35 cellular contexts compared by ENCODE assay signal in genomic region chr1:48430832-48431231, GRCh38. TPM values are rescaled to one million over a fixed set of nuclear protein-coding genes. Genes with fewer than 3 reads are reported as not detected.
A peak's percentile ranks its signal among the peaks of the same experiment; 100 is the strongest.
DNase-seq lines count a peak whose midpoint lies in the region; ATAC-seq, FAIRE-seq and TF ChIP-seq lines count a peak whose summit lies in the region.
"Had no signal": no experiment of that assay in that cellular context is flagged by ENCODE, and none has a peak within 500 bp of the region (broad histone marks: within the 10 kb centered on the region; RNA-seq: fewer than 3 reads in every experiment).

No MANE protein-coding gene starts in this region.

- H3K27me3 ChIP-seq in astrocyte (ENCODE audit: insufficient read depth, low read length) (no peaks in the 10 kb centered on the region), pancreas (no peaks in the 10 kb centered on the region)
- H3K27me3 ChIP-seq: BE2C; BLaER1; BLaER1 treated with 17β-estradiol and CSF1 and Interleukin-3, amounts not matched to agents 10 nM and 100 nM had no signal

- H3K9ac ChIP-seq in astrocyte (ENCODE audit: low read length) = no peak overlapping the region
- H3K9ac ChIP-seq: BLaER1; BLaER1 treated with 17β-estradiol and CSF1 and Interleukin-3, amounts not matched to agents 10 nM and 100 nM had no signal

- CTCF ChIA-PET in HEK293 (lab: Yijun Ruan, JAX) = no interaction called here

- H3K4me3 ChIP-seq in HEK293 (ENCODE audit: low read depth, low read length) (no peak overlapping the region), astrocyte (ENCODE audit: insufficient read depth, low read depth, low read length) (no peak overlapping the region), pancreas (no peak overlapping the region)
- H3K4me3 ChIP-seq: A549; BLaER1; BLaER1 treated with 17β-estradiol and CSF1 and Interleukin-3, amounts not matched to agents 10 nM and 100 nM had no signal

- WGBS in pancreas, 2 donors = 94 to 100% methylated on average over 1 of the region's 1 CpG

- H3K27me3 Mint-ChIP-seq in astrocyte (ENCODE audit: low read depth, unreplicated experiment) = no peaks in the 10 kb centered on the region
- H3K27me3 Mint-ChIP-seq: CD4-positive, alpha-beta memory T cell; CD4-positive, alpha-beta T cell had no signal

- TF ChIP-seq CTCF in HEK293 (tag by site-specific recombination; IDR thresholded peaks at IDR 0.05) (no peak), astrocyte (IDR thresholded peaks at IDR 0.05; ENCODE audit: insufficient read depth, low read depth, low read length) (no peak), pancreas (IDR thresholded peaks at IDR 0.05) (no peak)

- intact Hi-C loops in pancreas (cut with DNase I) = no loop called here

- H3K27ac ChIP-seq in HEK293 (ENCODE audit: extremely low read depth, low read depth, low read length) (no peak overlapping the region), astrocyte (ENCODE audit: low read depth, low read length) (no peak overlapping the region), pancreas (no peak overlapping the region)
- H3K27ac ChIP-seq: 22Rv1; A549; BLaER1; BLaER1 treated with 17β-estradiol and CSF1 and Interleukin-3, amounts not matched to agents 10 nM and 100 nM; C4-2B had no signal

- H2AFZ ChIP-seq in astrocyte (ENCODE audit: low read depth, low read length) = no peak overlapping the region

- H3K4me1 Mint-ChIP-seq in astrocyte (ENCODE audit: low read depth, unreplicated experiment) = no peaks in the 10 kb centered on the region
- H3K4me1 Mint-ChIP-seq: B cell; CD14-positive monocyte; CD4-positive, alpha-beta memory T cell; CD4-positive, CD25-positive, alpha-beta regulatory T cell; CD8-positive, alpha-beta memory T cell had no signal

- peaks cover 0 to 4% of the 10 kb centered on the region in 2 experiments; a peak in 1 of 3 replicates for H3K36me3 ChIP-seq in HEK293 (ENCODE audit: control insufficient read depth in 2 of 2, insufficient read depth in 1 of 2, low read length in 2 of 2)
- no peaks in the 10 kb centered on the region for H3K36me3 ChIP-seq in astrocyte (ENCODE audit: insufficient read depth, low read length)
- no peaks in the 10 kb centered on the region for H3K36me3 ChIP-seq in pancreas
- H3K36me3 ChIP-seq: BE2C had no signal

- H3K4me1 ChIP-seq in HEK293 (ENCODE audit: control insufficient read depth, insufficient read depth, low read length) = peaks cover 4% of the 10 kb centered on the region; the same call in 1 of the 2 replicates
- H3K4me1 ChIP-seq in astrocyte (ENCODE audit: insufficient read depth, low read length) = no peaks in the 10 kb centered on the region
- no peaks in the 10 kb centered on the region for H3K4me1 ChIP-seq in pancreas
- H3K4me1 ChIP-seq: A549; BE2C; BLaER1; BLaER1 treated with 17β-estradiol and CSF1 and Interleukin-3, amounts not matched to agents 10 nM and 100 nM; Caco-2 had no signal

- DNase-seq in astrocyte (ENCODE audit: low read depth) (no peak), pancreas (no peak), kidney glomerular epithelial cell (lab: John Stamatoyannopoulos, UW) (no peak), GF-D8 (lab: John Stamatoyannopoulos, UW) (no peak)
- DNase-seq: 8988T; ACHN; AML-193; BE2C; C1 segment of cervical spinal cord; Caco-2; Calu3; CD4-positive, alpha-beta memory T cell; CD4-positive, alpha-beta T cell; CD4-positive, CD25-positive, alpha-beta regulatory T cell; CD8-positive, alpha-beta memory T cell; CD8-positive, alpha-beta T cell; COR-L47; DMS 273 treated with DMSO at 0.1 percent for 48 hours; DMS153; DMS53; DMS79; DMS79 treated with DMSO at 0.1 percent for 48 hours; DND-41; EL had no signal

- POLR2A ChIA-PET in HEK293 (lab: Yijun Ruan, JAX) = no interaction called here

- H3K9me3 ChIP-seq in HEK293 (ENCODE audit: control insufficient read depth, insufficient read depth, low read depth, low read length) = no peaks in the 10 kb centered on the region
- no peaks in the 10 kb centered on the region for H3K9me3 ChIP-seq in astrocyte (ENCODE audit: insufficient read depth, low read depth, low read length)
- peaks cover 0 to 2% (median 0%) of the 10 kb centered on the region in 4 donors for H3K9me3 ChIP-seq in pancreas
- H3K9me3 ChIP-seq: A549, BE2C, Caco-2 had no signal

- peaks cover 2% of the 10 kb centered on the region for H3K9me3 Mint-ChIP-seq in astrocyte (ENCODE audit: unreplicated experiment)
- H3K9me3 Mint-ChIP-seq: CD4-positive, alpha-beta T cell had no signal

- no peaks in the 10 kb centered on the region for H4K20me1 ChIP-seq in astrocyte (ENCODE audit: insufficient read depth, low read length)
- H4K20me1 ChIP-seq: BLaER1; BLaER1 treated with 17β-estradiol and CSF1 and Interleukin-3, amounts not matched to agents 10 nM and 100 nM had no signal

- FAIRE-seq in astrocyte (lab: Jason Lieb, UNC) = peak; percentile 32
- peak; percentile 5 for FAIRE-seq in pancreas (lab: Jason Lieb, UNC)
- FAIRE-seq: A204.1, A549, D721Med had no signal

- H3K4me3 Mint-ChIP-seq in astrocyte (ENCODE audit: unreplicated experiment) = no peak overlapping the region
- H3K4me3 Mint-ChIP-seq: B cell; CD14-positive monocyte; CD4-positive, alpha-beta memory T cell; CD4-positive, alpha-beta T cell; CD4-positive, CD25-positive, alpha-beta regulatory T cell; CD8-positive, alpha-beta memory T cell; CD8-positive, alpha-beta T cell had no signal

- no peaks in the 10 kb centered on the region for H3K79me2 ChIP-seq in astrocyte (ENCODE audit: insufficient read depth, low read length)

- ATAC-seq in pancreas (no peak), GM18861 (IDR thresholded peaks at IDR 0.05; ENCODE audit: unreplicated experiment) (no peak)
- ATAC-seq: A549; CD8-positive, alpha-beta T cell had no signal

- H3K4me2 ChIP-seq in astrocyte (ENCODE audit: low read length) = no peak overlapping the region
- H3K4me2 ChIP-seq: A549; BLaER1; BLaER1 treated with 17β-estradiol and CSF1 and Interleukin-3, amounts not matched to agents 10 nM and 100 nM had no signal

- no peaks in the 10 kb centered on the region for H3K36me3 Mint-ChIP-seq in astrocyte (ENCODE audit: low read depth, unreplicated experiment)
- H3K36me3 Mint-ChIP-seq: CD4-positive, alpha-beta memory T cell; CD4-positive, CD25-positive, alpha-beta regulatory T cell; CD8-positive, alpha-beta memory T cell; CD8-positive, alpha-beta T cell had no signal

- H3K27ac Mint-ChIP-seq in astrocyte (ENCODE audit: unreplicated experiment) = no peak overlapping the region
- H3K27ac Mint-ChIP-seq: B cell; CD14-positive monocyte; CD4-positive, alpha-beta memory T cell; CD4-positive, alpha-beta T cell; CD4-positive, CD25-positive, alpha-beta regulatory T cell; CD8-positive, alpha-beta T cell had no signal

TF ChIP-seq in HEK293, 187 proteins besides CTCF, POLR2A, EP300 and RAD21:
- TF ChIP-seq SETDB1 (IDR thresholded peaks at IDR 0.05; ENCODE audit: insufficient read length, low read length) (peak; percentile 93), PRDM6 (tag by site-specific recombination; IDR thresholded peaks at IDR 0.05) (no peak), ZFHX2 (tag by site-specific recombination; conservative IDR thresholded peaks at IDR 0.05) (no peak)

RNA-seq across cellular contexts. Expression of gene SPATA6, which starts 41.2 kb away (rescaled TPM):
- total RNA-seq in astrocyte (7.4 and 8.2 TPM in 2 replicates), pancreas (10 to 100 TPM in 3 of 6 donors, 1 to 10 TPM in 3; 7.5 to 13.6 (median 9.5) TPM)
- polyA plus RNA-seq in pancreas = 1 to 10 TPM; 2.1 to 4.9 TPM
